In the genomic region with DNA sequence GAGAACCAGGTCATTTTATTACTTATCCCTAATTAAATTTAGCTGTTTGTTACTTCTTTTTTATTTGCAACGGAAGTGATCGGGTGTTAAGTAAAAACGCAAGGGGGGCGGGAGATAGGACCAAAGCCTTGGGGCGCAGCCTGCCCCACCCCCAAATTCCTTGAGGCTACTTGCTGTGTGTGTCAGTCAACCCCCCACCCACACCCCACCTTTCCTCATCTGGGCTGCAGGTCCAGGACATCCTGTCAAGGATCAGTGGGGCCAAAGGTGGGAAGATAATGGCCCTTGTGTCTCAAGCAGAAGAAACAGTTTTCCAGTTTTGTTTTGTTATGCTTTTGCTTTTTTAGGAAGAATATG, we compare ENCODE assay signal across 8 cellular contexts. TPM values are rescaled to one million over a fixed set of nuclear protein-coding genes. Genes with fewer than 3 reads are reported as not detected.
A peak's percentile ranks its signal among the peaks of the same experiment; 100 is the strongest.
DNase-seq lines count a peak whose midpoint lies in the region; ATAC-seq and TF ChIP-seq lines count a peak whose summit lies in the region.

No MANE protein-coding gene starts in this region.

- no peaks in the 10 kb centered on the region for H3K27me3 ChIP-seq in spleen (replicated peaks in 1 of 7)

- no peak for TF ChIP-seq POLR2A in spleen (IDR thresholded peaks at IDR 0.05)

- 1 to 11% (median 3%) methylated on average over 5 of the region's 5 CpGs for WGBS in spleen, 5 donors

- peak overlapping the region; percentile 53 for H3K4me3 ChIP-seq in HFF-Myc (replicated peaks; ENCODE audit: low read depth, low read length)
- H3K4me3 ChIP-seq in iPS-18c (ENCODE audit: insufficient read depth, low read depth, low read length), result peak overlapping the region; percentile 83
- H3K4me3 ChIP-seq in spleen, result peak overlapping the region; percentile 64 to 95 (median 88)

- no peaks in the 10 kb centered on the region for H3K9me3 ChIP-seq in iPS-18c (ENCODE audit: control insufficient read depth, insufficient read depth, low read length)
- H3K9me3 ChIP-seq in spleen, result no peaks in the 10 kb centered on the region

- DNase-seq in HFF-Myc (ENCODE audit: extremely low read depth, low read depth), result no peak
- no peak for DNase-seq in activated naive CD8-positive, alpha-beta T cell treated with anti-CD3 and anti-CD28 coated beads for 36 hours
- DNase-seq in spleen, result no peak
- no peak for DNase-seq in NCI-H345 treated with DMSO at 0.1 percent for 48 hours (lab: John Stamatoyannopoulos, UW; ENCODE audit: unreplicated experiment)
- no peak for DNase-seq in AG08395 (ENCODE audit: low spot score)

- ATAC-seq in HG03139 (IDR thresholded peaks at IDR 0.05; ENCODE audit: unreplicated experiment) (no peak), HG03045 (IDR thresholded peaks at IDR 0.05; ENCODE audit: unreplicated experiment) (no peak)

- no peaks in the 10 kb centered on the region for H3K9me3 Mint-ChIP-seq in activated naive CD8-positive, alpha-beta T cell treated with anti-CD3 and anti-CD28 coated beads for 36 hours

- H3K27ac ChIP-seq in spleen, result peak overlapping the region; percentile 93 to 100 (median 99)

- TF ChIP-seq CTCF in HFF-Myc (IDR thresholded peaks at IDR 0.05; ENCODE audit: low read depth, low read length, missing control alignments), result no peak
- TF ChIP-seq CTCF in spleen (IDR thresholded peaks at IDR 0.05 in 8 of 11, conservative IDR thresholded peaks at IDR 0.05 in 3 of 11), result no peak

- H3K36me3 ChIP-seq in spleen, result no peaks in the 10 kb centered on the region

- no peaks in the 10 kb centered on the region for H3K27me3 Mint-ChIP-seq in activated naive CD8-positive, alpha-beta T cell treated with anti-CD3 and anti-CD28 coated beads for 36 hours

- H3K36me3 Mint-ChIP-seq in activated naive CD8-positive, alpha-beta T cell treated with anti-CD3 and anti-CD28 coated beads for 36 hours, result peaks cover 15% of the 10 kb centered on the region

- H3K27ac Mint-ChIP-seq in activated naive CD8-positive, alpha-beta T cell treated with anti-CD3 and anti-CD28 coated beads for 36 hours, result peak overlapping the region; percentile 78

- intact Hi-C loops in spleen (cut with DNase I; ENCODE audit: low total_unique reads), result no loop called here

- H3K4me3 Mint-ChIP-seq in activated naive CD8-positive, alpha-beta T cell treated with anti-CD3 and anti-CD28 coated beads for 36 hours, result peak overlapping the region; percentile 88

- H3K4me1 Mint-ChIP-seq in activated naive CD8-positive, alpha-beta T cell treated with anti-CD3 and anti-CD28 coated beads for 36 hours, result peaks cover 34% of the 10 kb centered on the region

- H3K4me1 ChIP-seq in spleen, result peaks cover 17 to 37% (median 29%) of the 10 kb centered on the region in 6 donors

RNA-seq across cellular contexts. Expression of a gene that starts 1.2 kb away (rescaled TPM):
- total RNA-seq in activated naive CD8-positive, alpha-beta T cell treated with anti-CD3 and anti-CD28 coated beads for 36 hours, result 10 to 100 TPM; 38.4 to 38.7 TPM
- total RNA-seq in spleen, result 10 to 100 TPM; 39.7 to 58.9 (median 51.2) TPM
- 10 to 100 TPM in 2 of 3 donors, 1 to 10 TPM in 1; 7.1 to 10.8 (median 10.4) TPM for polyA plus RNA-seq in spleen
